6 cellular contexts compared by ENCODE assay signal in the genomic region with DNA sequence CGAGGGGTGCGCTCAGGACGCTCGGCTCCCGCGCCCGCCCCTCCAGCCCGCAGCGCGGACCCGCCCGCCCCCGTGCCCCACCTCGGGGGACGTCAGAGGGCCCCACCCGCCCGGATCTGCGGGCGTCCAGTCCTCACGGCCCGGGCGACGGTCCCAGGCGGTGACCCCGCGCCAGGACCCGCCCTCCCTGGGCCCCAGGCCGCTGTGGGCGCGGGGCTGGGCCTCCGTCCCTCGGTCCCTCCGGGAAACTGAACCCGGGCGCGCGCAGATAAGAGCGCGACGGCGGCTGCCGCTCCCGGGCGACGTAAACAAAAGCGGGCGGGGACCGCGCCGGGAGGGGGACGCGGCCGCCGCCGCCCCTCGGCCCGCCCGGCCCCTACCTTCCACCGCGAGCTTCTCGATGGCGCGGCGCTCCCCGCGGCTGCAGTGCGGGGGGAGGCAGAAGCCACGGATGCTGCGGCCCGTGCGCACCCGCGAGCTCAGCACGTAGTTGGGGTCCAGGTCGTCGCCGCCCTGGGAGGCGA.
DNase-seq lines count a peak whose midpoint lies in the region; ATAC-seq and TF ChIP-seq lines count a peak whose summit lies in the region.

No MANE protein-coding gene starts in this region.

- peak overlapping the region; percentile 98 for H3K27ac ChIP-seq in VCaP

- H3K27me3 Mint-ChIP-seq in memory B cell = peaks cover 6% of the 10 kb centered on the region

- H3K4me3 ChIP-seq in GM12865 (ENCODE audit: low read depth, low read length) = peak overlapping the region; percentile 60

- H3K4me1 Mint-ChIP-seq in memory B cell = peaks cover 2% of the 10 kb centered on the region

- H3K36me3 Mint-ChIP-seq in memory B cell = no peaks in the 10 kb centered on the region

- TF ChIP-seq CTCF in GM12865 (IDR thresholded peaks at IDR 0.05; ENCODE audit: insufficient read depth, low read depth, low read length, missing control alignments) (no peak), VCaP (conservative IDR thresholded peaks at IDR 0.05) (peak; percentile 34; the same call in 1 of the 2 replicates)

- DNase-seq in GM12865 (ENCODE audit: low read depth) (no peak), memory B cell (ENCODE audit: low spot score in 2 of 2) (peak in 1 of 2 donors; percentile 44), MV-4-11 (lab: John Stamatoyannopoulos, UW) (no peak), DMS153 treated with DMSO at 0.1 percent for 48 hours (lab: John Stamatoyannopoulos, UW; ENCODE audit: unreplicated experiment) (no peak)
- no peak for DNase-seq in activated CD4-positive, alpha-beta T cell treated with anti-CD3 and anti-CD28 coated beads, Interleukin-2, amount 50 U/mL, for 1 hour

- peak; percentile 21 for ATAC-seq in memory B cell (ENCODE audit: low read depth)

- H3K27ac Mint-ChIP-seq in memory B cell = no peak overlapping the region

- H3K4me3 Mint-ChIP-seq in memory B cell = peak overlapping the region; percentile 14

- H3K9me3 Mint-ChIP-seq in memory B cell = no peaks in the 10 kb centered on the region
